ENCODE assay signal across 1 cellular context in the genomic region with DNA sequence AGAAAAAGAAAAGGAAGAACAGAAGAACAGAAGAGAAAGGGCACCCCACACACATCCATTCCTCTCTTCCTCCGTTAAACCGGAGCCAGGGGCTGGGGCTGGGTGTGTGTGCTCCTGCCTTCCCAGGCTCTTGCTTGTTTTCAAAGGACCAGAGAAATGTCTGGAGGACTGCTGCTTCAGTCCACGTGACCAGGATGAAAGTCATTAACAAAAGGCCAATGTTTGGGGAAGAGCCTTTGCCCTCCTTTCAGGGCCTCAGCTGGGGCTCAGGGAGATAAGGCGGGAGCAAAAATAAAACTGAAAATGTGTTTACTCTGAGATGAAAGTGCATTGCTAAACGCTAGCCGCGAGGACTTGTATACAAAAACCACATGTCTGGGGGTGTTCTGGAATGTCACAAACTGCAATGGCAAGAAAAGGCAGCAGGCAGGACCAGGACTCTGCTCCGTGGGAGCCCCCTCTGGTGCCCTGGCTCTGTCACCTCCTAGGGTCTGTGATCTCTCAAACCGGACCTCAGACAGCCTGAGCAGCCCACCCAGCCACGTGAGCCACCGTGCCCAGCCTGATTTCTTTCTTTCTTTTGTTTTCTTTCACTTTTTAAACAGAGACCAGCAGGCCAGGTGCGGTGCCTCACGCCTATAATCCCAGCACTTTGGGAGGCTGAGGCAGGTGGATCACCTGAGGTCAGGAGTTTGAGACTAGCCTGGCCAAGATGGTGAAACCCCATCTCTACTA.
TF ChIP-seq lines count a peak whose summit lies in the region.

No MANE protein-coding gene starts in this region.

TF ChIP-seq in GM23338, 12 proteins besides CTCF, POLR2A, EP300 and RAD21 (continued from another document):
- TF ChIP-seq, protein P1, sequence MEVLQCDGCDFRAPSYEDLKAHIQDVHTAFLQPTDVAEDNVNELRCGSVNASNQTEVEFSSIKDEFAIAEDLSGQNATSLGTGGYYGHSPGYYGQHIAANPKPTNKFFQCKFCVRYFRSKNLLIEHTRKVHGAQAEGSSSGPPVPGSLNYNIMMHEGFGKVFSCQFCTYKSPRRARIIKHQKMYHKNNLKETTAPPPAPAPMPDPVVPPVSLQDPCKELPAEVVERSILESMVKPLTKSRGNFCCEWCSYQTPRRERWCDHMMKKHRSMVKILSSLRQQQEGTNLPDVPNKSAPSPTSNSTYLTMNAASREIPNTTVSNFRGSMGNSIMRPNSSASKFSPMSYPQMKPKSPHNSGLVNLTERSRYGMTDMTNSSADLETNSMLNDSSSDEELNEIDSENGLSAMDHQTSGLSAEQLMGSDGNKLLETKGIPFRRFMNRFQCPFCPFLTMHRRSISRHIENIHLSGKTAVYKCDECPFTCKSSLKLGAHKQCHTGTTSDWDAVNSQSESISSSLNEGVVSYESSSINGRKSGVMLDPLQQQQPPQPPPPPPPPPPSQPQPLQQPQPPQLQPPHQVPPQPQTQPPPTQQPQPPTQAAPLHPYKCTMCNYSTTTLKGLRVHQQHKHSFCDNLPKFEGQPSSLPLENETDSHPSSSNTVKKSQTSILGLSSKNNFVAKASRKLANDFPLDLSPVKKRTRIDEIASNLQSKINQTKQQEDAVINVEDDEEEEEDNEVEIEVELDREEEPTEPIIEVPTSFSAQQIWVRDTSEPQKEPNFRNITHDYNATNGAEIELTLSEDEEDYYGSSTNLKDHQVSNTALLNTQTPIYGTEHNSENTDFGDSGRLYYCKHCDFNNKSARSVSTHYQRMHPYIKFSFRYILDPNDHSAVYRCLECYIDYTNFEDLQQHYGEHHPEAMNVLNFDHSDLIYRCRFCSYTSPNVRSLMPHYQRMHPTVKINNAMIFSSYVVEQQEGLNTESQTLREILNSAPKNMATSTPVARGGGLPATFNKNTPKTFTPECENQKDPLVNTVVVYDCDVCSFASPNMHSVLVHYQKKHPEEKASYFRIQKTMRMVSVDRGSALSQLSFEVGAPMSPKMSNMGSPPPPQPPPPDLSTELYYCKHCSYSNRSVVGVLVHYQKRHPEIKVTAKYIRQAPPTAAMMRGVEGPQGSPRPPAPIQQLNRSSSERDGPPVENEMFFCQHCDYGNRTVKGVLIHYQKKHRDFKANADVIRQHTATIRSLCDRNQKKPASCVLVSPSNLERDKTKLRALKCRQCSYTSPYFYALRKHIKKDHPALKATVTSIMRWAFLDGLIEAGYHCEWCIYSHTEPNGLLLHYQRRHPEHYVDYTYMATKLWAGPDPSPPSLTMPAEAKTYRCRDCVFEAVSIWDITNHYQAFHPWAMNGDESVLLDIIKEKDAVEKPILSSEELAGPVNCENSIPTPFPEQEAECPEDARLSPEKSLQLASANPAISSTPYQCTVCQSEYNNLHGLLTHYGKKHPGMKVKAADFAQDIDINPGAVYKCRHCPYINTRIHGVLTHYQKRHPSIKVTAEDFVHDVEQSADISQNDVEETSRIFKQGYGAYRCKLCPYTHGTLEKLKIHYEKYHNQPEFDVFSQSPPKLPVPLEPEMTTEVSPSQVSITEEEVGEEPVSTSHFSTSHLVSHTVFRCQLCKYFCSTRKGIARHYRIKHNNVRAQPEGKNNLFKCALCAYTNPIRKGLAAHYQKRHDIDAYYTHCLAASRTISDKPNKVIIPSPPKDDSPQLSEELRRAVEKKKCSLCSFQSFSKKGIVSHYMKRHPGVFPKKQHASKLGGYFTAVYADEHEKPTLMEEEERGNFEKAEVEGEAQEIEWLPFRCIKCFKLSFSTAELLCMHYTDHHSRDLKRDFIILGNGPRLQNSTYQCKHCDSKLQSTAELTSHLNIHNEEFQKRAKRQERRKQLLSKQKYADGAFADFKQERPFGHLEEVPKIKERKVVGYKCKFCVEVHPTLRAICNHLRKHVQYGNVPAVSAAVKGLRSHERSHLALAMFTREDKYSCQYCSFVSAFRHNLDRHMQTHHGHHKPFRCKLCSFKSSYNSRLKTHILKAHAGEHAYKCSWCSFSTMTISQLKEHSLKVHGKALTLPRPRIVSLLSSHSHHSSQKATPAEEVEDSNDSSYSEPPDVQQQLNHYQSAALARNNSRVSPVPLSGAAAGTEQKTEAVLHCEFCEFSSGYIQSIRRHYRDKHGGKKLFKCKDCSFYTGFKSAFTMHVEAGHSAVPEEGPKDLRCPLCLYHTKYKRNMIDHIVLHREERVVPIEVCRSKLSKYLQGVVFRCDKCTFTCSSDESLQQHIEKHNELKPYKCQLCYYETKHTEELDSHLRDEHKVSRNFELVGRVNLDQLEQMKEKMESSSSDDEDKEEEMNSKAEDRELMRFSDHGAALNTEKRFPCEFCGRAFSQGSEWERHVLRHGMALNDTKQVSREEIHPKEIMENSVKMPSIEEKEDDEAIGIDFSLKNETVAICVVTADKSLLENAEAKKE (CRISPR knock-in tag; IDR thresholded peaks at IDR 0.05) = no peak
- TF ChIP-seq POLR2AphosphoS5 (IDR thresholded peaks at IDR 0.05; ENCODE audit: low read depth) (no peak), EZH2phosphoT487 (IDR thresholded peaks at IDR 0.05; ENCODE audit: unreplicated experiment) (no peak), ZNF331 (CRISPR knock-in tag; IDR thresholded peaks at IDR 0.05; ENCODE audit: low read depth) (no peak), STAT1 (IDR thresholded peaks at IDR 0.05; ENCODE audit: unreplicated experiment) (no peak), EZH2 (IDR thresholded peaks at IDR 0.05; ENCODE audit: low read depth, unreplicated experiment) (no peak)
